Comparison of ENCODE assay signal across 8 cellular contexts in genomic region chr9:38371495-38371894, GRCh38. TPM values are rescaled to one million over a fixed set of nuclear protein-coding genes. Genes with fewer than 3 reads are reported as not detected.
DNase-seq lines count a peak whose midpoint lies in the region; ATAC-seq, FAIRE-seq and TF ChIP-seq lines count a peak whose summit lies in the region.

No MANE protein-coding gene starts in this region.

- CTCF ChIA-PET in AG04449 (lab: Yijun Ruan, JAX) (interaction anchor here (1.4 kb wide), 1 partner anchor 23 kb away, joined by 3 read pairs; no protein-coding TSS in a partner anchor), RWPE1 (lab: Yijun Ruan, JAX) (interaction anchor here (1.4 to 1.5 kb wide), 2 partner anchors 29 to 250 kb away, joined by 5 to 7 read pairs; no protein-coding TSS in a partner anchor)

- FAIRE-seq in frontal cortex (lab: Jason Lieb, UNC) = no peak

- intact Hi-C loops in spleen (cut with DNase I; ENCODE audit: low total_unique reads) = no loop called here
- intact Hi-C loops in dorsolateral prefrontal cortex (cut with DNase I) = no loop called here

- H3K4me1 ChIP-seq in gastroesophageal sphincter (peaks cover 0 to 6% (median 0%) of the 10 kb centered on the region in 3 donors), spleen (no peaks in the 10 kb centered on the region)

- DNase-seq in AG04449 (ENCODE audit: low read depth, low spot score) (no peak), RWPE1 (ENCODE audit: low spot score) (peak; percentile 70), frontal cortex (ENCODE audit: low spot score in 2 of 2) (no peak), spleen (no peak), dorsolateral prefrontal cortex (no peak)

- WGBS in gastroesophageal sphincter (ENCODE audit: low coverage in 1 of 2), 2 donors = 67% methylated on average over 1 of the region's 2 CpGs; no CpG with 5 or more reads in 1 of the 2 donors
- WGBS in spleen, 5 donors = 80 to 92% (median 88%) methylated on average over 2 of the region's 2 CpGs

- H3K27ac ChIP-seq in RWPE1 = no peak overlapping the region
- no peak overlapping the region for H3K27ac ChIP-seq in gastroesophageal sphincter
- no peak overlapping the region for H3K27ac ChIP-seq in spleen
- no peak overlapping the region for H3K27ac ChIP-seq in dorsolateral prefrontal cortex

- H3K36me3 ChIP-seq in gastroesophageal sphincter (no peaks in the 10 kb centered on the region), spleen (no peaks in the 10 kb centered on the region)

- TF ChIP-seq POLR2A in gastroesophageal sphincter (IDR thresholded peaks at IDR 0.05) = no peak
- TF ChIP-seq POLR2A in spleen (IDR thresholded peaks at IDR 0.05) = no peak

- POLR2A ChIA-PET in AG04449 (lab: Yijun Ruan, JAX) = no interaction called here
- POLR2A ChIA-PET in RWPE1 (lab: Yijun Ruan, JAX; ENCODE audit: low non-redundant PET) = no interaction called here

- H3K4me3 ChIP-seq in AG04449 (ENCODE audit: low read depth, low read length) = no peak overlapping the region
- H3K4me3 ChIP-seq in gastroesophageal sphincter = no peak overlapping the region
- H3K4me3 ChIP-seq in spleen = no peak overlapping the region
- H3K4me3 ChIP-seq in dorsolateral prefrontal cortex = no peak overlapping the region

- ATAC-seq in HG03571 (IDR thresholded peaks at IDR 0.05; ENCODE audit: unreplicated experiment) (peak; percentile 51), gastroesophageal sphincter (peak; percentile 63)

- TF ChIP-seq EP300 in gastroesophageal sphincter (IDR thresholded peaks at IDR 0.05) = no peak

- H3K9me3 ChIP-seq in gastroesophageal sphincter (no peaks in the 10 kb centered on the region), spleen (no peaks in the 10 kb centered on the region)

- no peaks in the 10 kb centered on the region for H3K27me3 ChIP-seq in gastroesophageal sphincter
- no peaks in the 10 kb centered on the region for H3K27me3 ChIP-seq in spleen (replicated peaks in 1 of 7)
- peaks cover 0 to 14% (median 0%) of the 10 kb centered on the region in 45 donors for H3K27me3 ChIP-seq in dorsolateral prefrontal cortex

- TF ChIP-seq CTCF in AG04449 (IDR thresholded peaks at IDR 0.05; ENCODE audit: insufficient read depth, low read length, missing control alignments) = peak; percentile 6
- TF ChIP-seq CTCF in GM12873 (IDR thresholded peaks at IDR 0.05; ENCODE audit: insufficient read depth, low read depth, low read length, missing control alignments) = peak; percentile 66
- TF ChIP-seq CTCF in RWPE1 (conservative IDR thresholded peaks at IDR 0.05; ENCODE audit: low read depth) = peak; percentile 60
- TF ChIP-seq CTCF in gastroesophageal sphincter (IDR thresholded peaks at IDR 0.05) = peak in 3 of 4 experiments; percentile 59 to 64 (median 63)
- peak in 1 of 11 experiments; percentile 8 for TF ChIP-seq CTCF in spleen (IDR thresholded peaks at IDR 0.05 in 8 of 11, conservative IDR thresholded peaks at IDR 0.05 in 3 of 11)
- TF ChIP-seq CTCF in dorsolateral prefrontal cortex (IDR thresholded peaks at IDR 0.05 in 54 of 56, conservative IDR thresholded peaks at IDR 0.05 in 2 of 56; ENCODE audit: low read depth in 1 of 56, partially characterized antibody in 56 of 56) = no peak

RNA-seq across cellular contexts. Expression of gene ALDH1B1, which starts 21.0 kb away (rescaled TPM):
- total RNA-seq in gastroesophageal sphincter (100 to 1,000 TPM; 130 to 432 (median 156) TPM), frontal cortex (11.0 TPM), spleen (10 to 100 TPM in 2 of 7 donors, 1 to 10 TPM in 5; 6.1 to 14.7 (median 8.7) TPM), dorsolateral prefrontal cortex (10 to 100 TPM in 49 of 120 experiments, 1 to 10 TPM in 71; 5.5 to 19.4 (median 9.7) TPM)
- polyA plus RNA-seq in spleen = 10 to 100 TPM in 1 of 3 donors, 1 to 10 TPM in 2; 4.0 to 10.8 (median 6.4) TPM

RNA-seq across cellular contexts. Expression of gene IGFBPL1, which starts 52.8 kb away (rescaled TPM):
- total RNA-seq in gastroesophageal sphincter (1 to 10 TPM; 1.6 to 3.2 (median 2.5) TPM), frontal cortex (42.0 TPM), spleen (not detected), dorsolateral prefrontal cortex (1 to 10 TPM in 97 of 120 experiments, under 1 TPM in 21, not detected in 2; 0.45 to 4.4 (median 1.7) TPM)
- not detected for polyA plus RNA-seq in spleen

Comparison
In these comparisons a context has a peak if more than half of its experiments do, and no peak if none do; other contexts are left out.
1. CTCF ChIP-seq: peak in AG04449 (single experiment), GM12873 (single experiment), RWPE1 (single experiment) and gastroesophageal sphincter (3 of 4); none in dorsolateral prefrontal cortex (0 of 56).
2. RNA of gene ALDH1B1, which starts 21.0 kb away (total RNA-seq): 130 to 432 TPM in gastroesophageal sphincter; 11.0 TPM in frontal cortex (single experiment), 5.5 to 19.4 TPM in dorsolateral prefrontal cortex and 6.1 to 14.7 TPM in spleen; every median in the first group is over 4 times any median in the second.